ENCODE assay signal across 28 cellular contexts in the genomic region with DNA sequence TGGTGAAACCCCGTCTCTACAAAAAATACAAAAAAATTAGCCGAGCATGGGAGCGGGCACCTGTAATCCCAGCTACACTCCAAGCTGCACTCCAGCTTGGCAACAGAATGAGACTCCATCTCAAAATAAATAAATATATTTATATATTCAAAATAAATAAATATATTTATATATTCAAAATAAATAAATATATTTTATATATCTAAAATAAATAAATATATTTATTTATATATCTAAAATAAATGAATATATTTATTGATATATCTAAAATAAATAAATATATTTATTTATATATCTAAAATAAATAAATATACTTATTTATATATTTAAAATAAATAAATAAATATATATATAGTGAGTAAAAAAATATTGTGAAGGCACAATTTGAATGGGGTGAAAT.
"Had no signal": no experiment of that assay in that cellular context is flagged by ENCODE, and none has a peak within 500 bp of the region (broad histone marks: within the 10 kb centered on the region; RNA-seq: fewer than 3 reads in every experiment).

No MANE protein-coding gene starts in this region.

- H3K4me1 Mint-ChIP-seq: immature natural killer cell, mesothelial cell of epicardium, naive B cell, natural killer cell, neural progenitor cell had no signal

- H3K4me3 Mint-ChIP-seq: immature natural killer cell; mesothelial cell of epicardium; naive B cell; natural killer cell; nephron progenitor cell; neural progenitor cell; stimulated activated effector memory CD8-positive, alpha-beta T cell treated with anti-CD3 and anti-CD28 coated beads, Interleukin-12 subunit alpha, Interleukin-12 subunit beta, amount 100 ng/mL, for 72 hours; stimulated activated naive CD8-positive, alpha-beta T cell treated with anti-CD3 and anti-CD28 coated beads, Interleukin-15, Interleukin-2, amounts not matched to agents 100 ng/mL and 50 ng/mL, for 24 hours had no signal

- DNase-seq: hypothalamus; immature natural killer cell; left ventricle myocardium inferior; mesendoderm; naive B cell; natural killer cell; nephron progenitor cell; occipital lobe; retina; right cardiac atrium; spleen; stimulated activated CD4-positive, alpha-beta T cell treated with anti-CD3 and anti-CD28 coated beads, Interleukin-4, amount 100 ng/mL, for 24 hours; stimulated activated naive CD4-positive, alpha-beta T cell; tibial artery; trophoblast cell; upper lobe of right lung had no signal

- H3K4me1 ChIP-seq: prostate gland, spleen, suprapubic skin, tibial artery, upper lobe of right lung had no signal

- H3K27ac ChIP-seq: left ventricle myocardium inferior, neural progenitor cell, neutrophil, prostate gland, skin epidermis, spleen, suprapubic skin, thoracic aorta, tibial artery, upper lobe of right lung had no signal

- H3K27ac Mint-ChIP-seq: immature natural killer cell; mesothelial cell of epicardium; naive B cell; natural killer cell; nephron progenitor cell; neural progenitor cell; stimulated activated effector memory CD8-positive, alpha-beta T cell treated with anti-CD3 and anti-CD28 coated beads, Interleukin-12 subunit alpha, Interleukin-12 subunit beta, amount 100 ng/mL, for 72 hours; stimulated activated naive CD8-positive, alpha-beta T cell treated with anti-CD3 and anti-CD28 coated beads, Interleukin-15, Interleukin-2, amounts not matched to agents 100 ng/mL and 50 ng/mL, for 24 hours had no signal

- H3K9me3 Mint-ChIP-seq: immature natural killer cell; mesothelial cell of epicardium; naive B cell; natural killer cell; nephron progenitor cell; neural progenitor cell; stimulated activated effector memory CD8-positive, alpha-beta T cell treated with anti-CD3 and anti-CD28 coated beads, Interleukin-12 subunit alpha, Interleukin-12 subunit beta, amount 100 ng/mL, for 72 hours; stimulated activated naive CD8-positive, alpha-beta T cell treated with anti-CD3 and anti-CD28 coated beads, Interleukin-15, Interleukin-2, amounts not matched to agents 100 ng/mL and 50 ng/mL, for 24 hours had no signal

- H3K36me3 ChIP-seq: left ventricle myocardium inferior, neural progenitor cell, neutrophil, prostate gland, spleen, suprapubic skin, thoracic aorta, tibial artery, upper lobe of right lung had no signal

- H3K4me3 ChIP-seq: left ventricle myocardium inferior, lung, neural progenitor cell, prostate gland, skin epidermis, spleen, suprapubic skin, thoracic aorta, tibial artery, upper lobe of right lung had no signal

- H3K27me3 ChIP-seq: neural progenitor cell, neutrophil, spleen, suprapubic skin, tibial artery, upper lobe of right lung had no signal

- H3K36me3 Mint-ChIP-seq: immature natural killer cell; mesothelial cell of epicardium; naive B cell; natural killer cell; neural progenitor cell; stimulated activated effector memory CD8-positive, alpha-beta T cell treated with anti-CD3 and anti-CD28 coated beads, Interleukin-12 subunit alpha, Interleukin-12 subunit beta, amount 100 ng/mL, for 72 hours had no signal

- FAIRE-seq: islet of Langerhans had no signal

- ATAC-seq: natural killer cell; right cardiac atrium; sciatic nerve; stimulated activated effector memory CD8-positive, alpha-beta T cell treated with anti-CD3 and anti-CD28 coated beads, Interleukin-12 subunit alpha, Interleukin-12 subunit beta, amount 100 ng/mL, for 72 hours; upper lobe of right lung had no signal

- H3K9me3 ChIP-seq: left ventricle myocardium inferior, neutrophil, prostate gland, spleen, suprapubic skin, thoracic aorta, tibial artery, upper lobe of right lung had no signal
